Comparison of ENCODE assay signal across 1 cellular context in the genomic region with DNA sequence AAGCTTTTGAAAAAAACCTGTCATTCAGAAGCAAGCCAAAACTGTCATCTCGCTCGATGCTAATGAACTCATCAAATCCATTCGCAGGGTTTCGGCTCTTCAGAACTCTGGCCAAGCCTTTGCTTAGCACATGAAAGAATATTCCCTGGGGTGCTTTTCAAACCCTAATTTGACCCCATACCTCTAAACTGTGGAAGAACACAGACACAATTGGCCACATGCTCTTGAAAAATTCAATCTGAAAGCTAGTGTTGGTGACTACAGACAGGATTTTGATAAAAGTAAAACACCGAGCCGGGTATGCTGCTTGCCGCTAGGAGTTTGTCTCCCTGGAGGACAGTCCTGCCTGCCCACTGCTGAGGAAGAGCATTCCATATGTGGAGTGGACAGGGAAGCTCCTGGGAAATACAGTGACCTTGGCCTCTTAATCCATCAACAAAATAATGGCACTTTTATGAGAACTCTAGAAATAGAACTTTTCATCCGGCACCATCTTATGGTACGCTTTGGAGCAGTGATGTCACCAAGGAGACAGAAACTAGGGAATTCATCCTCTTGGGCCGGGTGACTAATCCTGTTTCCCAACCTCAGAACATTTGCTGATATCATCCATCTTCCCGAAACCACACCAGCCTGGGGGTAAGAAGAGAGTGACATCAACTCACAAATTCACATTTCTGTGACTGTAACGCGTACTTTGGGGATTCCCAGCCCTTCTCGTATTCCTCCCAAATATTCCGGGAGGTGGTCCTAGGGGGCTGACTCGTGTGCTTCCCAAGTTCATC.
TF ChIP-seq lines count a peak whose summit lies in the region.

No MANE protein-coding gene starts in this region.

TF ChIP-seq in HEK293, 187 proteins besides CTCF, POLR2A, EP300 and RAD21 (continued from another document):
- no peak for TF ChIP-seq ZNF423 (tag by site-specific recombination; IDR thresholded peaks at IDR 0.05)
- 0 out of 2 replicates have a peak, but pooled peaks have one; percentile 25 for TF ChIP-seq ZNF184 (tag by site-specific recombination; IDR thresholded peaks at IDR 0.05)
- peak; percentile 24; the same call in 1 of the 2 replicates for TF ChIP-seq SP7 (tag by site-specific recombination; IDR thresholded peaks at IDR 0.05)
- TF ChIP-seq KLF9 (tag by site-specific recombination; IDR thresholded peaks at IDR 0.05; ENCODE audit: low read depth), result no peak
- TF ChIP-seq ZNF624 (tag by site-specific recombination; IDR thresholded peaks at IDR 0.05), result no peak
- TF ChIP-seq, protein P1, sequence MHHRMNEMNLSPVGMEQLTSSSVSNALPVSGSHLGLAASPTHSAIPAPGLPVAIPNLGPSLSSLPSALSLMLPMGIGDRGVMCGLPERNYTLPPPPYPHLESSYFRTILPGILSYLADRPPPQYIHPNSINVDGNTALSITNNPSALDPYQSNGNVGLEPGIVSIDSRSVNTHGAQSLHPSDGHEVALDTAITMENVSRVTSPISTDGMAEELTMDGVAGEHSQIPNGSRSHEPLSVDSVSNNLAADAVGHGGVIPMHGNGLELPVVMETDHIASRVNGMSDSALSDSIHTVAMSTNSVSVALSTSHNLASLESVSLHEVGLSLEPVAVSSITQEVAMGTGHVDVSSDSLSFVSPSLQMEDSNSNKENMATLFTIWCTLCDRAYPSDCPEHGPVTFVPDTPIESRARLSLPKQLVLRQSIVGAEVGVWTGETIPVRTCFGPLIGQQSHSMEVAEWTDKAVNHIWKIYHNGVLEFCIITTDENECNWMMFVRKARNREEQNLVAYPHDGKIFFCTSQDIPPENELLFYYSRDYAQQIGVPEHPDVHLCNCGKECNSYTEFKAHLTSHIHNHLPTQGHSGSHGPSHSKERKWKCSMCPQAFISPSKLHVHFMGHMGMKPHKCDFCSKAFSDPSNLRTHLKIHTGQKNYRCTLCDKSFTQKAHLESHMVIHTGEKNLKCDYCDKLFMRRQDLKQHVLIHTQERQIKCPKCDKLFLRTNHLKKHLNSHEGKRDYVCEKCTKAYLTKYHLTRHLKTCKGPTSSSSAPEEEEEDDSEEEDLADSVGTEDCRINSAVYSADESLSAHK (tag by site-specific recombination; IDR thresholded peaks at IDR 0.05), result no peak
- TF ChIP-seq ZNF155 (tag by site-specific recombination; IDR thresholded peaks at IDR 0.05), result no peak
